18 cellular contexts compared by ENCODE assay signal in genomic region chr4:86946868-86947493, GRCh38. TPM values are rescaled to one million over a fixed set of nuclear protein-coding genes. Genes with fewer than 3 reads are reported as not detected.
DNase-seq lines count a peak whose midpoint lies in the region; ATAC-seq, FAIRE-seq and TF ChIP-seq lines count a peak whose summit lies in the region.
"Had no signal": no experiment of that assay in that cellular context is flagged by ENCODE, and none has a peak within 500 bp of the region (broad histone marks: within the 10 kb centered on the region; RNA-seq: fewer than 3 reads in every experiment).

No MANE protein-coding gene starts in this region.

- H3K27me3 ChIP-seq in right cardiac atrium (ENCODE audit: control insufficient read depth, insufficient read depth), result no peaks in the 10 kb centered on the region
- H3K27me3 ChIP-seq in HUES48 (ENCODE audit: control insufficient read depth, insufficient read depth, low read length), result no peaks in the 10 kb centered on the region
- H3K27me3 ChIP-seq in H1 (replicated peaks in 1 of 4; ENCODE audit: control insufficient read depth in 3 of 4, extremely low read depth in 1 of 4, insufficient read depth in 3 of 4, low read length in 3 of 4), result no peaks in the 10 kb centered on the region
- H3K27me3 ChIP-seq in upper lobe of left lung, result no peaks in the 10 kb centered on the region
- H3K27me3 ChIP-seq: SJCRH30, testis had no signal

- H3K23ac ChIP-seq in H1 (ENCODE audit: insufficient read length), result no peak overlapping the region

- peak overlapping the region; percentile 28 for H2BK20ac ChIP-seq in H1 (ENCODE audit: low read length)

- ATAC-seq in left ventricle myocardium superior (peak; percentile 26), right cardiac atrium (no peak), upper lobe of left lung (ENCODE audit: low FRiP score in 2 of 2) (no peak), GM19328 (IDR thresholded peaks at IDR 0.05; ENCODE audit: unreplicated experiment) (no peak), GM21528 (IDR thresholded peaks at IDR 0.05; ENCODE audit: low FRiP score, unreplicated experiment) (no peak)

- CTCF ChIA-PET in H1 (lab: Charles Lee; ENCODE audit: partially characterized antibody), result interaction anchor here (1.6 kb wide), 1 partner anchor 14 kb away, joined by 5 read pairs; no protein-coding TSS in a partner anchor

- 0 out of 2 replicates have a peak overlapping the region, but pooled peaks have one; percentile 3 for H3K18ac ChIP-seq in H1 (ENCODE audit: extremely low read depth, low read length)

- H3K56ac ChIP-seq in H1 (replicated peaks; ENCODE audit: insufficient read length, low read depth, low read length), result no peak overlapping the region

- H3K23me2 ChIP-seq in H1 (ENCODE audit: low read depth, low read length), result no peaks in the 10 kb centered on the region

- TF ChIP-seq CTCF in H1 (IDR thresholded peaks at IDR 0.05; ENCODE audit: control extremely low read depth in 1 of 3, insufficient read depth in 1 of 3, low read depth in 1 of 3, low read length in 3 of 3), result no peak
- TF ChIP-seq CTCF in upper lobe of left lung (IDR thresholded peaks at IDR 0.05), result no peak

- DNase-seq in left ventricle myocardium superior (no peak), right cardiac atrium (no peak), H1 (ENCODE audit: low read depth in 1 of 2, low spot score in 2 of 2) (no peak), upper lobe of left lung (no peak), amniotic stem cell (lab: John Stamatoyannopoulos, UW) (no peak)
- DNase-seq: activated naive CD4-positive, alpha-beta T cell; NCI-H2029 treated with DMSO at 0.1 percent for 48 hours; NCI-H748 treated with DMSO at 0.1 percent for 48 hours; SJCRH30; testis had no signal

- H2BK120ac ChIP-seq in H1 (replicated peaks; ENCODE audit: low read depth, low read length), result peak overlapping the region; percentile 67

- POLR2A ChIA-PET in H1 (lab: Charles Lee; ENCODE audit: partially characterized antibody), result interaction anchor here (1.3 to 19.7 kb wide), 4 partner anchors 5 to 60 kb away, joined by 4 to 319 read pairs (median 162); partner anchors contain the start of gene AFF1

- peak overlapping the region; percentile 37 for H4K91ac ChIP-seq in H1 (replicated peaks; ENCODE audit: insufficient read length, low read length)

- peaks cover 8 to 59% of the 10 kb centered on the region in 2 experiments for H3K79me2 ChIP-seq in H1 (ENCODE audit: control insufficient read depth in 1 of 2, insufficient read depth in 2 of 2, low read length in 2 of 2)

- H4K5ac ChIP-seq in H1 (ENCODE audit: insufficient read length, low read depth, low read length), result peak overlapping the region; percentile 7

- no peak for TF ChIP-seq POLR2A in H1 (IDR thresholded peaks at IDR 0.05; ENCODE audit: control extremely low read depth in 1 of 2, low read depth in 2 of 2, low read length in 2 of 2)
- no peak for TF ChIP-seq POLR2A in upper lobe of left lung (IDR thresholded peaks at IDR 0.05)

- TF ChIP-seq RAD21 in H1 (IDR thresholded peaks at IDR 0.05 in 1 of 2, conservative IDR thresholded peaks at IDR 0.05 in 1 of 2; ENCODE audit: low read depth in 2 of 2, low read length in 2 of 2), result no peak

- no peak overlapping the region for H3K27ac ChIP-seq in right cardiac atrium (ENCODE audit: low read length)
- peak overlapping the region; percentile 92 for H3K27ac ChIP-seq in HUES48 (ENCODE audit: low read depth, low read length)
- H3K27ac ChIP-seq in H1 (ENCODE audit: low read depth, low read length), result peak overlapping the region; percentile 32; the same call in 1 of the 2 replicates
- peak overlapping the region in 3 of 4 donors; percentile 13 to 55 (median 13) for H3K27ac ChIP-seq in upper lobe of left lung
- H3K27ac ChIP-seq: prostate gland, SJCRH30, testis had no signal

- intact Hi-C loops in left ventricle myocardium superior (cut with micrococcal nuclease), result no loop called here
- intact Hi-C loops in right cardiac atrium (cut with DNase I), result no loop called here

- H3K4ac ChIP-seq in H1 (replicated peaks; ENCODE audit: insufficient read length, low read depth, low read length), result no peak overlapping the region

- H2BK15ac ChIP-seq in H1 (ENCODE audit: low read length), result no peak overlapping the region

- no peak for FAIRE-seq in H1 (lab: Jason Lieb, UNC)
- FAIRE-seq: D721Med, frontal cortex, keratinocyte, TTC549 had no signal

- H3K9me3 ChIP-seq in right cardiac atrium (ENCODE audit: control insufficient read depth, low read length) (no peaks in the 10 kb centered on the region), HUES48 (ENCODE audit: control insufficient read depth, insufficient read depth, low read length) (no peaks in the 10 kb centered on the region), H1 (ENCODE audit: insufficient read depth in 2 of 2, low read depth in 1 of 2, low read length in 1 of 2) (no peaks in the 10 kb centered on the region), upper lobe of left lung (no peaks in the 10 kb centered on the region)
- H3K9me3 ChIP-seq: prostate gland, SJCRH30, testis had no signal

- H3K4me1 ChIP-seq in right cardiac atrium (ENCODE audit: control insufficient read depth, insufficient read depth, low read length) (peaks cover 13% of the 10 kb centered on the region), HUES48 (ENCODE audit: control insufficient read depth, insufficient read depth, low read length) (peaks cover 56% of the 10 kb centered on the region), H1 (replicated peaks in 1 of 4; ENCODE audit: control insufficient read depth in 3 of 4, insufficient read depth in 4 of 4, low read length in 3 of 4) (peaks cover 2 to 40% (median 25%) of the 10 kb centered on the region in 4 experiments), upper lobe of left lung (peaks cover 24 to 38% (median 29%) of the 10 kb centered on the region in 4 donors)
- H3K4me1 ChIP-seq: prostate gland, SJCRH30 had no signal

- no peak overlapping the region for H4K8ac ChIP-seq in H1 (ENCODE audit: extremely low read depth, insufficient read depth, low read length)

- peak overlapping the region; percentile 12 to 50 for H3K4me2 ChIP-seq in H1 (ENCODE audit: insufficient read depth in 1 of 2, low read depth in 2 of 2, low read length in 2 of 2)

- H4K20me1 ChIP-seq in H1 (replicated peaks in 1 of 2; ENCODE audit: control insufficient read depth in 1 of 2, insufficient read depth in 2 of 2, low read length in 2 of 2), result peaks cover 0 to 2% of the 10 kb centered on the region in 2 experiments

- no peak overlapping the region for H2AFZ ChIP-seq in H1 (ENCODE audit: low read length)

- H3K4me3 ChIP-seq in right cardiac atrium (ENCODE audit: low read length) (no peak overlapping the region), HUES48 (ENCODE audit: low read depth, low read length) (peak overlapping the region; percentile 6; the same call in 1 of the 2 replicates), H1 (ENCODE audit: extremely low read depth in 1 of 4, insufficient read depth in 2 of 4, low read depth in 3 of 4, low read length in 4 of 4) (peak overlapping the region in 1 of 4 experiments; percentile 43; a peak in 2 of 8 replicates), upper lobe of left lung (no peak overlapping the region)
- H3K4me3 ChIP-seq: prostate gland, SJCRH30, testis had no signal

- H3K14ac ChIP-seq in H1 (ENCODE audit: insufficient read length), result no peak overlapping the region

- H2BK12ac ChIP-seq in H1 (ENCODE audit: low read depth, low read length), result peak overlapping the region; percentile 91

- H3K79me1 ChIP-seq in H1 (ENCODE audit: low read depth, low read length), result peaks cover 6% of the 10 kb centered on the region; the same call in 1 of the 2 replicates

- peak overlapping the region; percentile 92 for H2AK5ac ChIP-seq in H1 (ENCODE audit: low read depth, low read length)

- no peak for TF ChIP-seq EP300 in H1 (IDR thresholded peaks at IDR 0.05; ENCODE audit: borderline replicate concordance in 1 of 2, low read depth in 2 of 2, low read length in 2 of 2)
- no peak for TF ChIP-seq EP300 in upper lobe of left lung (IDR thresholded peaks at IDR 0.05)

- 64% methylated on average over 3 of the region's 3 CpGs for WGBS in right cardiac atrium
- WGBS in H1 (ENCODE audit: extremely low coverage in 1 of 2, insufficient coverage in 1 of 2, insufficient read length in 1 of 2, insufficient replicate concordance in 2 of 2, low coverage in 1 of 2, low lambda C conversion rate in 2 of 2, missing lambda C conversion rate in 1 of 2), 2 experiments, result 50 to 100% methylated on average over 2 to 3 of the region's 3 CpGs
- WGBS in upper lobe of left lung, 2 donors, result 69 to 74% methylated on average over 3 of the region's 3 CpGs

- peak overlapping the region; percentile 85; the same call in 1 of the 2 replicates for H2BK5ac ChIP-seq in H1 (ENCODE audit: low read depth, low read length)

- H3K36me3 ChIP-seq in HUES48 (ENCODE audit: control insufficient read depth, insufficient read depth, low read length) (peaks cover 3% of the 10 kb centered on the region), H1 (ENCODE audit: control insufficient read depth in 2 of 4, insufficient read depth in 4 of 4, low read length in 3 of 4) (peaks cover 0 to 9% (median 0%) of the 10 kb centered on the region in 4 experiments; a peak in 1 of 8 replicates), upper lobe of left lung (peaks cover 0 to 16% (median 4%) of the 10 kb centered on the region in 4 donors)
- H3K36me3 ChIP-seq: prostate gland, SJCRH30 had no signal

- H3K9ac ChIP-seq in HUES48 (ENCODE audit: low read depth, low read length) (peak overlapping the region; percentile 2; the same call in 1 of the 2 replicates), H1 (replicated peaks in 1 of 4; ENCODE audit: extremely low read depth in 1 of 4, low read depth in 3 of 4, low read length in 3 of 4) (peak overlapping the region in 1 of 4 experiments; percentile 13; a peak in 1 of 7 replicates)

RNA-seq across cellular contexts. Expression of gene AFF1, which starts 12.2 kb away (rescaled TPM):
- total RNA-seq in left ventricle myocardium superior, result 77.8 TPM
- total RNA-seq in right cardiac atrium, result 10 to 100 TPM; 76.6 to 86.6 (median 84.1) TPM
- 63.4 TPM for polyA plus RNA-seq in right cardiac atrium
- 85.4 and 85.5 TPM in 2 replicates for total RNA-seq in H1 (2021; fragmentation: NEBNext Ultra II Directional; extraction: Animal tissue kit (Norgen Biotek cat#: 25700))
- polyA plus RNA-seq in H1 (2011; rRNA removed), result 14.8 and 24.6 TPM in 2 replicates
- polyA plus RNA-seq in H1 (2011; cell fraction: cytosol; rRNA removed), result 14.7 TPM
- 39.6 TPM for polyA plus RNA-seq in H1 (2011; cell fraction: nucleus; rRNA removed)
- 16.6 to 29.0 TPM (median 21.1 TPM) in 4 replicates for polyA plus RNA-seq in H1 (2012, experiment 1 of 2)
- polyA plus RNA-seq in H1 (2012, experiment 2 of 2), result 1.9 TPM
- 29.1 TPM for polyA plus RNA-seq in H1 (2013, experiment 1 of 2)
- polyA plus RNA-seq in H1 (2013, experiment 2 of 2), result 29.0 TPM
- 104 and 106 TPM in 2 replicates for polyA minus RNA-seq in H1 (2011; rRNA and poly(A)+ RNA removed)
- 44.7 TPM for polyA minus RNA-seq in H1 (2011; cell fraction: cytosol; rRNA and poly(A)+ RNA removed)
- polyA minus RNA-seq in H1 (2011; cell fraction: nucleus; rRNA and poly(A)+ RNA removed), result 152 TPM
- 100 to 1,000 TPM in 1 of 6 donors, 10 to 100 TPM in 5; 45.5 to 124 (median 83.9) TPM for total RNA-seq in upper lobe of left lung

RNA-seq across cellular contexts. Expression of gene C4orf36, which starts 54.8 kb away (rescaled TPM):
- total RNA-seq in left ventricle myocardium superior (1.1 TPM), right cardiac atrium (1 to 10 TPM in 1 of 4 donors, under 1 TPM in 1, not detected in 2; 0.97 to 2.3 TPM), upper lobe of left lung (1 to 10 TPM in 5 of 6 donors, under 1 TPM in 1; 0.57 to 7.3 (median 2.4) TPM)
- polyA plus RNA-seq in right cardiac atrium (0.18 TPM), H1 (2011; rRNA removed) (1.2 and 1.4 TPM in 2 replicates)
- 1.5 TPM in 2 replicates for total RNA-seq in H1 (2021; fragmentation: NEBNext Ultra II Directional; extraction: Animal tissue kit (Norgen Biotek cat#: 25700))
- polyA plus RNA-seq in H1 (2011; cell fraction: cytosol; rRNA removed), result 1.8 TPM
- 1.7 TPM for polyA plus RNA-seq in H1 (2011; cell fraction: nucleus; rRNA removed)
- polyA plus RNA-seq in H1 (2012, experiment 1 of 2), result 1.4 to 2.5 TPM (median 1.9 TPM) in 4 replicates
- 1.6 TPM for polyA plus RNA-seq in H1 (2012, experiment 2 of 2)
- 0.71 TPM for polyA plus RNA-seq in H1 (2013, experiment 1 of 2)
- polyA plus RNA-seq in H1 (2013, experiment 2 of 2), result 1.4 TPM
- polyA minus RNA-seq in H1 (2011; rRNA and poly(A)+ RNA removed), result 0.98 and 1.4 TPM in 2 replicates
- polyA minus RNA-seq in H1 (2011; cell fraction: cytosol; rRNA and poly(A)+ RNA removed), result 1.0 TPM
- polyA minus RNA-seq in H1 (2011; cell fraction: nucleus; rRNA and poly(A)+ RNA removed), result 0.90 TPM
